In genomic region chr9:110592075-110592830, GRCh38 we compare ENCODE assay signal across 27 cellular contexts. TPM values are rescaled to one million over a fixed set of nuclear protein-coding genes. Genes with fewer than 3 reads are reported as not detected.
A peak's percentile ranks its signal among the peaks of the same experiment; 100 is the strongest.
DNase-seq lines count a peak whose midpoint lies in the region; ATAC-seq, FAIRE-seq and TF ChIP-seq lines count a peak whose summit lies in the region.
"Had no signal": no experiment of that assay in that cellular context is flagged by ENCODE, and none has a peak within 500 bp of the region (broad histone marks: within the 10 kb centered on the region; RNA-seq: fewer than 3 reads in every experiment).

No MANE protein-coding gene starts in this region.

- peak; percentile 26 for DNase-seq in EH (ENCODE audit: low read depth)
- peak; percentile 31 for DNase-seq in IMR-90
- DNase-seq in astrocyte (ENCODE audit: low read depth): no peak
- DNase-seq in neural crest cell (ENCODE audit: low read depth, low spot score): no peak
- DNase-seq in NCI-H1694 treated with DMSO at 0.1 percent for 48 hours (lab: John Stamatoyannopoulos, UW): no peak
- DNase-seq in CD4-positive, alpha-beta memory T cell: no peak
- no peak for DNase-seq in effector memory CD8-positive, alpha-beta T cell
- DNase-seq: activated CD4-positive, alpha-beta T cell treated with anti-CD3 and anti-CD28 coated beads for 36 hours; activated naive CD4-positive, alpha-beta T cell treated with anti-CD3 and anti-CD28 coated beads, Interleukin-2, amount 10 ng/mL, durations not matched to agents 7 days and 5 days; hypothalamus; NCI-H1417; NCI-H2081 treated with DMSO at 0.1 percent for 48 hours; NCI-H345; Peyer's patch; right cardiac atrium; SIG-M5; stimulated activated CD4-positive, alpha-beta T cell treated with anti-CD3 and anti-CD28 coated beads, Interleukin-2, amount 100 ng/mL, for 24 hours; stimulated activated naive CD8-positive, alpha-beta T cell treated with anti-CD3 and anti-CD28 coated beads, Interleukin-15, Interleukin-2, amounts not matched to agents 100 U/mL and 50 U/mL, for 24 hours; uterus had no signal

- H2BK5ac ChIP-seq in IMR-90 (ENCODE audit: low read depth, low read length, poor library complexity, severe bottlenecking): peak overlapping the region; percentile 53

- POLR2A ChIA-PET in IMR-90 (lab: Charles Lee; ENCODE audit: unreplicated experiment): no interaction called here
- POLR2A ChIA-PET in CD4-positive, alpha-beta memory T cell (lab: Charles Lee; ENCODE audit: partially characterized antibody): no interaction called here

- FAIRE-seq in astrocyte (lab: Jason Lieb, UNC): no peak

- no peak for TF ChIP-seq RAD21 in IMR-90 (IDR thresholded peaks at IDR 0.05; ENCODE audit: low read length)

- dilution Hi-C loops in IMR-90 (cut with HindIII; ENCODE audit: low sequenced_read_pairs, unreplicated experiment): no loop called here

- BruUV-seq in IMR-90 (replicated peaks; lab: Mats Ljungman, UMichigan): no TSS peak

- TF ChIP-seq POLR2A in IMR-90 (IDR thresholded peaks at IDR 0.05; ENCODE audit: low read depth, low read length): no peak

- no peaks in the 10 kb centered on the region for H3K79me2 ChIP-seq in astrocyte (ENCODE audit: insufficient read depth, low read length)

- H2AFZ ChIP-seq in IMR-90 (replicated peaks; ENCODE audit: low read length, poor library complexity): no peak overlapping the region
- H2AFZ ChIP-seq in astrocyte (ENCODE audit: low read depth, low read length): no peak overlapping the region

- no peak overlapping the region for H3K56ac ChIP-seq in IMR-90 (ENCODE audit: extremely low read depth, insufficient read depth, low read length)

- peak overlapping the region; percentile 32; the same call in 1 of the 2 replicates for H4K5ac ChIP-seq in IMR-90 (ENCODE audit: low read depth, low read length)

- peak overlapping the region; percentile 38; the same call in 1 of the 2 replicates for H4K91ac ChIP-seq in IMR-90 (ENCODE audit: insufficient read depth, low read depth, low read length)

- no peak overlapping the region for H2AK9ac ChIP-seq in IMR-90 (replicated peaks; ENCODE audit: low read depth, low read length, poor library complexity)

- peak overlapping the region; percentile 26; the same call in 1 of the 2 replicates for H2AK5ac ChIP-seq in IMR-90 (ENCODE audit: low read depth, low read length)

- 0 out of 3 replicates have a peak overlapping the region, but pooled peaks have one; percentile 14 for H2BK15ac ChIP-seq in IMR-90 (ENCODE audit: low read depth, low read length)

- peak overlapping the region in 1 of 2 experiments; percentile 16; a peak in 3 of 4 replicates for H4K8ac ChIP-seq in IMR-90 (ENCODE audit: low read depth in 2 of 2, low read length in 2 of 2)

- H3K14ac ChIP-seq in IMR-90 (replicated peaks; ENCODE audit: low read depth, low read length): no peak overlapping the region

- H3K4me1 ChIP-seq in IMR-90 (ENCODE audit: control insufficient read depth, insufficient read depth, low read length): peaks cover 10% of the 10 kb centered on the region
- no peaks in the 10 kb centered on the region for H3K4me1 ChIP-seq in astrocyte (ENCODE audit: insufficient read depth, low read length)
- no peaks in the 10 kb centered on the region for H3K4me1 ChIP-seq in CD4-positive, alpha-beta memory T cell (ENCODE audit: insufficient read depth, low read length)
- H3K4me1 ChIP-seq: BLaER1, breast epithelium, Peyer's patch, uterus had no signal

- H3K9ac ChIP-seq in IMR-90 (ENCODE audit: low read depth, low read length) (no peak overlapping the region), astrocyte (ENCODE audit: low read length) (no peak overlapping the region)
- H3K9ac ChIP-seq: BLaER1, KMS-11 had no signal

- peak; percentile 69 for ATAC-seq in IMR-90 (ENCODE audit: low read depth)
- ATAC-seq in effector memory CD8-positive, alpha-beta T cell (replicated peaks): no peak
- no peak for ATAC-seq in GM18907 (IDR thresholded peaks at IDR 0.05; ENCODE audit: unreplicated experiment)
- ATAC-seq: activated CD4-positive, alpha-beta T cell treated with anti-CD3 and anti-CD28 coated beads for 36 hours; activated T-helper 17 cell treated with anti-CD3 and anti-CD28 coated beads, Interleukin-2, amount 50 U/mL, for 72 hours; left lobe of liver; right cardiac atrium; stimulated activated naive CD8-positive, alpha-beta T cell treated with anti-CD3 and anti-CD28 coated beads, Interleukin-15, Interleukin-2, amounts not matched to agents 100 U/mL and 50 U/mL, for 24 hours had no signal

- 100% methylated on average over 2 of the region's 5 CpGs; no CpG with 5 or more reads in 1 of the 2 experiments for WGBS in IMR-90 (ENCODE audit: extremely low coverage in 2 of 2, insufficient read length in 1 of 2), 2 experiments

- H3K27me3 ChIP-seq in IMR-90 (ENCODE audit: control insufficient read depth, insufficient read depth, low read length) (no peaks in the 10 kb centered on the region), astrocyte (ENCODE audit: insufficient read depth, low read length) (no peaks in the 10 kb centered on the region)
- no peaks in the 10 kb centered on the region for H3K27me3 ChIP-seq in CD4-positive, alpha-beta memory T cell (ENCODE audit: insufficient read depth, low read length)
- H3K27me3 ChIP-seq: BLaER1, breast epithelium, Peyer's patch, uterus had no signal

- peaks cover 15% of the 10 kb centered on the region for H3K4me1 Mint-ChIP-seq in astrocyte (ENCODE audit: low read depth, unreplicated experiment)
- H3K4me1 Mint-ChIP-seq in neural crest cell: no peaks in the 10 kb centered on the region
- no peaks in the 10 kb centered on the region for H3K4me1 Mint-ChIP-seq in CD4-positive, alpha-beta memory T cell
- no peaks in the 10 kb centered on the region for H3K4me1 Mint-ChIP-seq in effector memory CD8-positive, alpha-beta T cell (ENCODE audit: low read depth in 2 of 2)
- H3K4me1 Mint-ChIP-seq: activated CD4-positive, alpha-beta T cell treated with anti-CD3 and anti-CD28 coated beads for 36 hours; activated naive CD4-positive, alpha-beta T cell treated with anti-CD3 and anti-CD28 coated beads, Interleukin-2, amount 10 ng/mL, durations not matched to agents 7 days and 5 days; activated T-helper 17 cell treated with anti-CD3 and anti-CD28 coated beads, Interleukin-2, amount 50 U/mL, for 72 hours had no signal

- TF ChIP-seq CTCF in IMR-90 (conservative IDR thresholded peaks at IDR 0.05; ENCODE audit: low read depth, low read length): no peak
- TF ChIP-seq CTCF in astrocyte (IDR thresholded peaks at IDR 0.05; ENCODE audit: insufficient read depth, low read depth, low read length): no peak
- no peak for TF ChIP-seq CTCF in neural crest cell (conservative IDR thresholded peaks at IDR 0.05)

- H3K18ac ChIP-seq in IMR-90 (ENCODE audit: low read depth, low read length): peak overlapping the region; percentile 74; the same call in 1 of the 2 replicates

- CTCF ChIA-PET in IMR-90 (lab: Yijun Ruan, JAX): no interaction called here
- CTCF ChIA-PET in CD4-positive, alpha-beta memory T cell (lab: Charles Lee; ENCODE audit: partially characterized antibody): no interaction called here

- 0 out of 2 replicates have a peak, but pooled peaks cover 3% of the 10 kb centered on the region for H3K9me3 ChIP-seq in IMR-90 (ENCODE audit: control insufficient read depth, insufficient read depth, low read length)
- no peaks in the 10 kb centered on the region for H3K9me3 ChIP-seq in astrocyte (ENCODE audit: insufficient read depth, low read depth, low read length)
- no peaks in the 10 kb centered on the region for H3K9me3 ChIP-seq in CD4-positive, alpha-beta memory T cell (ENCODE audit: control insufficient read depth in 1 of 2, low read length in 2 of 2)
- H3K9me3 ChIP-seq: breast epithelium, Peyer's patch, thoracic aorta, uterus had no signal

- H3K4me3 ChIP-seq in IMR-90 (ENCODE audit: insufficient read depth, low read depth, low read length) (no peak overlapping the region), astrocyte (ENCODE audit: insufficient read depth, low read depth, low read length) (no peak overlapping the region)
- no peak overlapping the region for H3K4me3 ChIP-seq in CD4-positive, alpha-beta memory T cell (ENCODE audit: low read length in 2 of 2)
- H3K4me3 ChIP-seq: BLaER1, breast epithelium, Peyer's patch, thoracic aorta, uterus had no signal

- no peaks in the 10 kb centered on the region for H3K79me1 ChIP-seq in IMR-90 (ENCODE audit: low read depth in 1 of 2, low read length in 2 of 2)

- H3K27me3 Mint-ChIP-seq in astrocyte (ENCODE audit: low read depth, unreplicated experiment) (peaks cover 2% of the 10 kb centered on the region), neural crest cell (ENCODE audit: low read depth) (no peaks in the 10 kb centered on the region)
- no peaks in the 10 kb centered on the region for H3K27me3 Mint-ChIP-seq in CD4-positive, alpha-beta memory T cell
- H3K27me3 Mint-ChIP-seq in effector memory CD8-positive, alpha-beta T cell: no peaks in the 10 kb centered on the region
- H3K27me3 Mint-ChIP-seq: activated naive CD4-positive, alpha-beta T cell treated with anti-CD3 and anti-CD28 coated beads, Interleukin-2, amount 10 ng/mL, durations not matched to agents 7 days and 5 days; activated T-helper 17 cell treated with anti-CD3 and anti-CD28 coated beads, Interleukin-2, amount 50 U/mL, for 72 hours had no signal

- no peaks in the 10 kb centered on the region for H3K9me1 ChIP-seq in IMR-90 (ENCODE audit: insufficient read depth, low read length)

- in situ Hi-C loops in IMR-90 (cut with MboI; ENCODE audit: low sequenced_read_pairs): no loop called here

- H2BK120ac ChIP-seq in IMR-90 (ENCODE audit: low read depth, low read length): peak overlapping the region; percentile 8; the same call in 1 of the 2 replicates

- H3K4me3 Mint-ChIP-seq in astrocyte (ENCODE audit: unreplicated experiment): no peak overlapping the region
- no peak overlapping the region for H3K4me3 Mint-ChIP-seq in neural crest cell
- no peak overlapping the region for H3K4me3 Mint-ChIP-seq in CD4-positive, alpha-beta memory T cell
- H3K4me3 Mint-ChIP-seq in effector memory CD8-positive, alpha-beta T cell: no peak overlapping the region
- H3K4me3 Mint-ChIP-seq: activated CD4-positive, alpha-beta T cell treated with anti-CD3 and anti-CD28 coated beads for 36 hours; activated naive CD4-positive, alpha-beta T cell treated with anti-CD3 and anti-CD28 coated beads, Interleukin-2, amount 10 ng/mL, durations not matched to agents 7 days and 5 days; activated T-helper 17 cell treated with anti-CD3 and anti-CD28 coated beads, Interleukin-2, amount 50 U/mL, for 72 hours; T-helper 2 cell treated with Interferon-gamma antibody and Interleukin-4, amounts not matched to agents 5 μg/mL and 100 μg/mL, for 36 hours had no signal

- H2BK20ac ChIP-seq in IMR-90 (ENCODE audit: low read depth, low read length): peak overlapping the region; percentile 16

- H3K23ac ChIP-seq in IMR-90 (ENCODE audit: low read depth, low read length): no peak overlapping the region

- H3K27ac Mint-ChIP-seq in astrocyte (ENCODE audit: unreplicated experiment): no peak overlapping the region
- H3K27ac Mint-ChIP-seq in neural crest cell (ENCODE audit: unreplicated experiment): peak overlapping the region; percentile 73
- H3K27ac Mint-ChIP-seq in CD4-positive, alpha-beta memory T cell: no peak overlapping the region
- H3K27ac Mint-ChIP-seq in effector memory CD8-positive, alpha-beta T cell: no peak overlapping the region
- H3K27ac Mint-ChIP-seq: activated CD4-positive, alpha-beta T cell treated with anti-CD3 and anti-CD28 coated beads for 36 hours; activated naive CD4-positive, alpha-beta T cell treated with anti-CD3 and anti-CD28 coated beads, Interleukin-2, amount 10 ng/mL, durations not matched to agents 7 days and 5 days; activated T-helper 17 cell treated with anti-CD3 and anti-CD28 coated beads, Interleukin-2, amount 50 U/mL, for 72 hours; T-helper 2 cell treated with Interferon-gamma antibody and Interleukin-4, amounts not matched to agents 5 μg/mL and 100 μg/mL, for 36 hours had no signal

- H3K36me3 Mint-ChIP-seq in astrocyte (ENCODE audit: low read depth, unreplicated experiment) (no peaks in the 10 kb centered on the region), neural crest cell (ENCODE audit: low read depth) (peaks cover 9% of the 10 kb centered on the region)
- H3K36me3 Mint-ChIP-seq in CD4-positive, alpha-beta memory T cell: no peaks in the 10 kb centered on the region
- no peaks in the 10 kb centered on the region for H3K36me3 Mint-ChIP-seq in effector memory CD8-positive, alpha-beta T cell (ENCODE audit: insufficient read depth)
- H3K36me3 Mint-ChIP-seq: activated naive CD4-positive, alpha-beta T cell treated with anti-CD3 and anti-CD28 coated beads, Interleukin-2, amount 10 ng/mL, durations not matched to agents 7 days and 5 days had no signal

- H3K36me3 ChIP-seq in IMR-90 (ENCODE audit: control insufficient read depth, insufficient read depth, low read length) (no peaks in the 10 kb centered on the region), astrocyte (ENCODE audit: insufficient read depth, low read length) (no peaks in the 10 kb centered on the region)
- no peaks in the 10 kb centered on the region for H3K36me3 ChIP-seq in CD4-positive, alpha-beta memory T cell (ENCODE audit: insufficient read depth, low read length)
- H3K36me3 ChIP-seq: BLaER1, breast epithelium, Peyer's patch, thoracic aorta, uterus had no signal

- H3K4me2 ChIP-seq in IMR-90 (ENCODE audit: low read depth, low read length) (peak overlapping the region; percentile 24; the same call in 1 of the 2 replicates), astrocyte (ENCODE audit: low read length) (peak overlapping the region; percentile 20)
- H3K4me2 ChIP-seq: BLaER1, KMS-11 had no signal

- no peak overlapping the region for H3K4ac ChIP-seq in IMR-90 (ENCODE audit: low read depth, low read length)

- intact Hi-C loops in IMR-90 (cut with micrococcal nuclease): no loop called here
- intact Hi-C loops in CD4-positive, alpha-beta memory T cell (cut with micrococcal nuclease): no loop called here

- H4K20me1 ChIP-seq in IMR-90 (ENCODE audit: insufficient read depth, low read length) (no peaks in the 10 kb centered on the region), astrocyte (ENCODE audit: insufficient read depth, low read length) (no peaks in the 10 kb centered on the region)
- H4K20me1 ChIP-seq: BLaER1 had no signal

- H3K9me3 Mint-ChIP-seq in astrocyte (ENCODE audit: unreplicated experiment) (peaks cover 9% of the 10 kb centered on the region), neural crest cell (peaks cover 14% of the 10 kb centered on the region)
- H3K9me3 Mint-ChIP-seq in CD4-positive, alpha-beta memory T cell: peaks cover 2 to 22% (median 12%) of the 10 kb centered on the region in 8 donors
- peaks cover 4 to 16% of the 10 kb centered on the region in 2 donors for H3K9me3 Mint-ChIP-seq in effector memory CD8-positive, alpha-beta T cell
- H3K9me3 Mint-ChIP-seq: T-helper 2 cell treated with Interferon-gamma antibody and Interleukin-4, amounts not matched to agents 5 μg/mL and 100 μg/mL, for 36 hours had no signal

- H3K27ac ChIP-seq in IMR-90 (ENCODE audit: insufficient read depth, low read length) (peak overlapping the region; percentile 41; the same call in 1 of the 2 replicates), astrocyte (ENCODE audit: low read depth, low read length) (no peak overlapping the region)
- no peak overlapping the region for H3K27ac ChIP-seq in CD4-positive, alpha-beta memory T cell (ENCODE audit: low read depth, low read length)
- H3K27ac ChIP-seq: BLaER1, breast epithelium, KMS-11, Peyer's patch, thoracic aorta, uterus had no signal

RNA-seq across cellular contexts. Expression of gene SVEP1, which starts 12.7 kb away (rescaled TPM):
- total RNA-seq in IMR-90 (2012; rRNA removed): 13.1 and 16.7 TPM in 2 replicates
- polyA plus RNA-seq in IMR-90 (2012; rRNA removed): 3.8 and 4.8 TPM in 2 replicates
- polyA plus RNA-seq in IMR-90 (2012; cell fraction: cytosol; rRNA removed): 2.1 and 2.8 TPM in 2 replicates
- polyA plus RNA-seq in IMR-90 (2012; cell fraction: nucleus; rRNA removed; ENCODE audit: low replicate concordance): 2.7 and 10.2 TPM in 2 replicates
- total RNA-seq in astrocyte: 1.1 and 1.5 TPM in 2 replicates
- total RNA-seq in neural crest cell: 1.3 and 1.5 TPM in 2 replicates
- not detected for total RNA-seq in CD4-positive, alpha-beta memory T cell
- not detected for polyA plus RNA-seq in CD4-positive, alpha-beta memory T cell
- total RNA-seq: activated CD4-positive, alpha-beta T cell treated with anti-CD3 and anti-CD28 coated beads for 36 hours had no signal

Comparison
In these comparisons a context has a peak if more than half of its experiments do, and no peak if none do; other contexts are left out.
1. DNase-seq: peak in EH (single experiment) and IMR-90 (single experiment); none in astrocyte (single experiment), neural crest cell (single experiment), NCI-H1694 treated with DMSO at 0.1 percent for 48 hours (single experiment), CD4-positive, alpha-beta memory T cell (0 of 5) and effector memory CD8-positive, alpha-beta T cell (0 of 3).